In genomic region chr1:119475866-119476439, GRCh38 we compare ENCODE assay signal across 8 cellular contexts. TPM values are rescaled to one million over a fixed set of nuclear protein-coding genes. Genes with fewer than 3 reads are reported as not detected.
DNase-seq lines count a peak whose midpoint lies in the region; ATAC-seq, FAIRE-seq and TF ChIP-seq lines count a peak whose summit lies in the region.

No MANE protein-coding gene starts in this region.

- H3K36me3 ChIP-seq in mammary epithelial cell (ENCODE audit: insufficient read depth, low read length) (no peaks in the 10 kb centered on the region), right lobe of liver (no peaks in the 10 kb centered on the region)

- intact Hi-C loops in Calu3 (cut with micrococcal nuclease; ENCODE audit: unreplicated experiment) (no loop called here), mammary epithelial cell (cut with micrococcal nuclease) (loop anchor here (1.0 to 10.0 kb wide), 6 partner anchors 69 to 199 kb away; no protein-coding TSS in a partner anchor), right lobe of liver (cut with DNase I) (loop anchor here in 1 of 2 donors (10.0 kb wide), 1 partner anchor 129 kb away; no protein-coding TSS in a partner anchor)

- ATAC-seq in GM18907 (IDR thresholded peaks at IDR 0.05; ENCODE audit: unreplicated experiment) (peak; percentile 85), HG03521 (IDR thresholded peaks at IDR 0.05; ENCODE audit: unreplicated experiment) (peak; percentile 86), right lobe of liver (peak; percentile 91 to 92 (median 92))

- no peaks in the 10 kb centered on the region for H3K4me1 Mint-ChIP-seq in Calu3 (ENCODE audit: low read depth, unreplicated experiment)

- H3K4me2 ChIP-seq in mammary epithelial cell (ENCODE audit: insufficient read depth, low read depth, low read length): no peak overlapping the region

- no peaks in the 10 kb centered on the region for H4K20me1 ChIP-seq in mammary epithelial cell (ENCODE audit: insufficient read depth, low read length)

- DNase-seq in Calu3 (peak; percentile 67), NOMO-1 treated with dmso at 0.1 percent for 144 hours (lab: John Stamatoyannopoulos, UW; ENCODE audit: unreplicated experiment) (peak; percentile 47), mammary epithelial cell (peak; percentile 64), right lobe of liver (peak; percentile 72 to 76 (median 75)), urothelium cell line (ENCODE audit: low spot score) (peak; percentile 86), KG1 (lab: John Stamatoyannopoulos, UW) (no peak)

- no peak for TF ChIP-seq POLR2A in right lobe of liver (IDR thresholded peaks at IDR 0.05)

- FAIRE-seq in urothelium cell line (lab: Jason Lieb, UNC): no peak

- dilution Hi-C loops in mammary epithelial cell (cut with HindIII; ENCODE audit: low sequenced_read_pairs): no loop called here

- H3K27me3 ChIP-seq in mammary epithelial cell (ENCODE audit: insufficient read depth, low read length) (no peaks in the 10 kb centered on the region), right lobe of liver (no peaks in the 10 kb centered on the region)

- no peak overlapping the region for H3K9ac ChIP-seq in mammary epithelial cell (ENCODE audit: insufficient read depth, low read length)

- 35% methylated on average over 6 of the region's 9 CpGs for WGBS in mammary epithelial cell (ENCODE audit: low coverage, missing lambda C conversion rate)
- WGBS in right lobe of liver (ENCODE audit: insufficient coverage, low coverage, low lambda C conversion rate, missing lambda C conversion rate): 8% methylated on average over 6 of the region's 9 CpGs

- peaks cover 57% of the 10 kb centered on the region for H3K27me3 Mint-ChIP-seq in Calu3 (ENCODE audit: unreplicated experiment)

- no peaks in the 10 kb centered on the region for H3K9me3 ChIP-seq in mammary epithelial cell (replicated peaks; ENCODE audit: insufficient read depth, low read length)
- H3K9me3 ChIP-seq in right lobe of liver: no peaks in the 10 kb centered on the region

- no peak overlapping the region for H3K27ac Mint-ChIP-seq in Calu3 (ENCODE audit: unreplicated experiment)

- no peaks in the 10 kb centered on the region for H3K9me3 Mint-ChIP-seq in Calu3 (ENCODE audit: low read depth, unreplicated experiment)

- in situ Hi-C loops in mammary epithelial cell (cut with MboI; ENCODE audit: low sequenced_read_pairs in 2 of 2): no loop called here

- no peak overlapping the region for H3K27ac ChIP-seq in mammary epithelial cell (ENCODE audit: insufficient read depth, low read depth, low read length)
- no peak overlapping the region for H3K27ac ChIP-seq in right lobe of liver

- peak overlapping the region; percentile 36 for H2AFZ ChIP-seq in mammary epithelial cell (ENCODE audit: low read depth, low read length)

- no peaks in the 10 kb centered on the region for H3K4me1 ChIP-seq in mammary epithelial cell (ENCODE audit: insufficient read depth, low read length)
- peaks cover 0 to 18% (median 4%) of the 10 kb centered on the region in 4 donors for H3K4me1 ChIP-seq in right lobe of liver

- no peak overlapping the region for H3K4me3 Mint-ChIP-seq in Calu3 (ENCODE audit: low read depth, unreplicated experiment)

- H3K4me3 ChIP-seq in mammary epithelial cell (replicated peaks in 1 of 3; ENCODE audit: insufficient read depth in 1 of 3, low read depth in 2 of 3, low read length in 3 of 3) (no peak overlapping the region), right lobe of liver (no peak overlapping the region)

- no peaks in the 10 kb centered on the region for H3K79me2 ChIP-seq in mammary epithelial cell (ENCODE audit: insufficient read depth, low read length)

- CTCF ChIA-PET in Calu3 (lab: Charles Lee) (interaction anchor here (0.6 kb wide), 1 partner anchor 103 kb away, joined by 3 read pairs; no protein-coding TSS in a partner anchor), mammary epithelial cell (lab: Charles Lee; ENCODE audit: low non-redundant PET) (interaction anchor here (0.5 to 0.7 kb wide), 2 partner anchors 9 to 126 kb away, joined by 3 to 7 read pairs; no protein-coding TSS in a partner anchor)

- peak; percentile 38 for TF ChIP-seq CTCF in Calu3 (IDR thresholded peaks at IDR 0.05; ENCODE audit: unreplicated experiment)
- TF ChIP-seq CTCF in mammary epithelial cell (conservative IDR thresholded peaks at IDR 0.05 in 1 of 2, IDR thresholded peaks at IDR 0.05 in 1 of 2; ENCODE audit: extremely low read depth in 1 of 2, insufficient read depth in 1 of 2, low read depth in 1 of 2, low read length in 2 of 2): peak; percentile 92 to 95
- peak; percentile 67 to 82 (median 78) for TF ChIP-seq CTCF in right lobe of liver (IDR thresholded peaks at IDR 0.05)

- no peaks in the 10 kb centered on the region for H3K36me3 Mint-ChIP-seq in Calu3 (ENCODE audit: insufficient read depth, unreplicated experiment)

- BruUV-seq in Calu3 (replicated peaks; lab: Mats Ljungman, UMichigan): no TSS peak
- BruUV-seq in mammary epithelial cell (replicated peaks; lab: Mats Ljungman, UMichigan): no TSS peak

RNA-seq across cellular contexts. Expression of gene HSD3B1, which starts 31.1 kb away (rescaled TPM):
- total RNA-seq in Calu3 (2022) (not detected in 2 replicates), mammary epithelial cell (under 1 TPM in 1 of 2 donors, not detected in 1; 0.17 TPM), right lobe of liver (1 to 10 TPM in 1 of 6 experiments, under 1 TPM in 2, not detected in 3; 0.39 to 1.3 (median 0.74) TPM)
- 0.07 TPM for polyA plus RNA-seq in mammary epithelial cell
- not detected for polyA minus RNA-seq in mammary epithelial cell

Comparison
In these comparisons a context has a peak if more than half of its experiments do, and no peak if none do; other contexts are left out.
1. CTCF ChIP-seq: peak in every context shown above with its lines; median percentile 94 in mammary epithelial cell; 78 in right lobe of liver; 38 in Calu3.